Comparison of ENCODE assay signal across 13 cellular contexts in genomic region chr17:32516940-32517711, GRCh38. TPM values are rescaled to one million over a fixed set of nuclear protein-coding genes. Genes with fewer than 3 reads are reported as not detected.
A peak's percentile ranks its signal among the peaks of the same experiment; 100 is the strongest.
DNase-seq lines count a peak whose midpoint lies in the region; ATAC-seq and TF ChIP-seq lines count a peak whose summit lies in the region.
"Had no signal": no experiment of that assay in that cellular context is flagged by ENCODE, and none has a peak within 500 bp of the region (broad histone marks: within the 10 kb centered on the region; RNA-seq: fewer than 3 reads in every experiment).

No MANE protein-coding gene starts in this region.

- H3K27ac ChIP-seq in neural cell (ENCODE audit: low read length) (peak overlapping the region; percentile 100), prostate gland (no peak overlapping the region)
- H3K27ac ChIP-seq: A549 had no signal

- peaks cover 8% of the 10 kb centered on the region for H3F3A ChIP-seq in neural cell (ENCODE audit: insufficient read depth, low read length, poor library complexity, severe bottlenecking)

- peak overlapping the region; percentile 30 for H3K4me3 Mint-ChIP-seq in activated T-helper 1 cell treated with anti-CD3 and anti-CD28 coated beads, Interleukin-12 subunit alpha, Interleukin-12 subunit beta, Interleukin-2, Interleukin-4 antibody, amounts not matched to agents 30 ng/mL and 10 ng/mL and 1 ng/mL, durations not matched to agents 14 hours and 24 hours and 36 hours

- no peak overlapping the region for H3K4me3 ChIP-seq in neural cell (ENCODE audit: low read length)
- H3K4me3 ChIP-seq in prostate gland: no peak overlapping the region
- H3K4me3 ChIP-seq: A549, heart left ventricle had no signal

- no peaks in the 10 kb centered on the region for H4K20me1 ChIP-seq in neural cell (ENCODE audit: insufficient read depth)

- no peak overlapping the region for H2AFZ ChIP-seq in neural cell (ENCODE audit: low read depth, low read length)

- TF ChIP-seq CTCF in neural cell (IDR thresholded peaks at IDR 0.05; ENCODE audit: poor library complexity, severe bottlenecking): no peak
- no peak for TF ChIP-seq CTCF in prostate gland (IDR thresholded peaks at IDR 0.05)

- peak overlapping the region; percentile 32 for H3K4me2 ChIP-seq in neural cell (ENCODE audit: low read length)
- H3K4me2 ChIP-seq: A549 had no signal

- H3K27me3 ChIP-seq in neural cell (ENCODE audit: insufficient read depth, low read depth, low read length) (no peaks in the 10 kb centered on the region), prostate gland (replicated peaks; ENCODE audit: insufficient read depth) (no peaks in the 10 kb centered on the region)

- ATAC-seq in GM21423 (IDR thresholded peaks at IDR 0.05; ENCODE audit: unreplicated experiment): peak; percentile 32
- ATAC-seq in GM18505 (IDR thresholded peaks at IDR 0.05; ENCODE audit: unreplicated experiment): no peak
- ATAC-seq in HG03196 (IDR thresholded peaks at IDR 0.05; ENCODE audit: unreplicated experiment): no peak
- ATAC-seq: A549, heart left ventricle had no signal

- peak overlapping the region; percentile 98 for H3K9ac ChIP-seq in neural cell (ENCODE audit: low read length)

- intact Hi-C loops in activated T-helper 1 cell treated with anti-CD3 and anti-CD28 coated beads, Interleukin-12 subunit alpha, Interleukin-12 subunit beta, Interleukin-2, Interleukin-4 antibody, amounts not matched to agents 30 ng/mL and 10 ng/mL and 1 ng/mL, durations not matched to agents 14 hours and 24 hours and 36 hours (cut with micrococcal nuclease): loop anchor here (1.0 kb wide), 1 partner anchor 10 kb away; no protein-coding TSS in a partner anchor
- intact Hi-C loops in prostate gland (cut with DNase I): no loop called here

- H3K79me2 ChIP-seq in neural cell (replicated peaks; ENCODE audit: insufficient read depth, low read length): peaks cover 6% of the 10 kb centered on the region

- WGBS in prostate gland: 74% methylated on average over 12 of the region's 12 CpGs

- peaks cover 12% of the 10 kb centered on the region for H3K27me3 Mint-ChIP-seq in activated T-helper 1 cell treated with anti-CD3 and anti-CD28 coated beads, Interleukin-12 subunit alpha, Interleukin-12 subunit beta, Interleukin-2, Interleukin-4 antibody, amounts not matched to agents 30 ng/mL and 10 ng/mL and 1 ng/mL, durations not matched to agents 14 hours and 24 hours and 36 hours (ENCODE audit: insufficient read depth)

- peak overlapping the region; percentile 72 for H3K27ac Mint-ChIP-seq in activated T-helper 1 cell treated with anti-CD3 and anti-CD28 coated beads, Interleukin-12 subunit alpha, Interleukin-12 subunit beta, Interleukin-2, Interleukin-4 antibody, amounts not matched to agents 30 ng/mL and 10 ng/mL and 1 ng/mL, durations not matched to agents 14 hours and 24 hours and 36 hours
- H3K27ac Mint-ChIP-seq: type B pancreatic cell had no signal

- H3K4me1 ChIP-seq in prostate gland (replicated peaks): no peaks in the 10 kb centered on the region
- H3K4me1 ChIP-seq: A549 had no signal

- peak in 2 of 3 experiments; percentile 41 to 65 for DNase-seq in NCI-H1417 (lab: John Stamatoyannopoulos, UW)
- no peak for DNase-seq in NCI-H1417 treated with DMSO at 0.1 percent for 48 hours (lab: John Stamatoyannopoulos, UW)
- DNase-seq in activated T-helper 1 cell treated with anti-CD3 and anti-CD28 coated beads, Interleukin-12 subunit alpha, Interleukin-12 subunit beta, Interleukin-2, Interleukin-4 antibody, amounts not matched to agents 30 ng/mL and 10 ng/mL and 1 ng/mL, durations not matched to agents 14 hours and 24 hours and 36 hours (ENCODE audit: low spot score): no peak
- DNase-seq in prostate gland (ENCODE audit: low spot score): no peak
- DNase-seq: activated CD8-positive, alpha-beta memory T cell treated with anti-CD3 and anti-CD28 coated beads, Interleukin-2, amount 50 U/mL, for 4 hours; heart left ventricle; stimulated activated CD4-positive, alpha-beta T cell treated with anti-CD3 and anti-CD28 coated beads, Interleukin-2, amount 100 ng/mL, for 24 hours had no signal

- no peaks in the 10 kb centered on the region for H3K9me3 Mint-ChIP-seq in activated T-helper 1 cell treated with anti-CD3 and anti-CD28 coated beads, Interleukin-12 subunit alpha, Interleukin-12 subunit beta, Interleukin-2, Interleukin-4 antibody, amounts not matched to agents 30 ng/mL and 10 ng/mL and 1 ng/mL, durations not matched to agents 14 hours and 24 hours and 36 hours
- H3K9me3 Mint-ChIP-seq: type B pancreatic cell had no signal

- H3K36me3 Mint-ChIP-seq in activated T-helper 1 cell treated with anti-CD3 and anti-CD28 coated beads, Interleukin-12 subunit alpha, Interleukin-12 subunit beta, Interleukin-2, Interleukin-4 antibody, amounts not matched to agents 30 ng/mL and 10 ng/mL and 1 ng/mL, durations not matched to agents 14 hours and 24 hours and 36 hours (ENCODE audit: low read depth): no peaks in the 10 kb centered on the region
- H3K36me3 Mint-ChIP-seq: type B pancreatic cell had no signal

- TF ChIP-seq POLR2A in GM18505 (IDR thresholded peaks at IDR 0.05; ENCODE audit: borderline replicate concordance, extremely low read depth, insufficient read depth, insufficient read length) (no peak), prostate gland (IDR thresholded peaks at IDR 0.05) (no peak)

- TF ChIP-seq EP300 in neural cell (conservative IDR thresholded peaks at IDR 0.05; ENCODE audit: poor library complexity, severe bottlenecking): no peak

- H3K36me3 ChIP-seq in neural cell (ENCODE audit: insufficient read depth, low read length) (no peaks in the 10 kb centered on the region), prostate gland (no peaks in the 10 kb centered on the region)
- H3K36me3 ChIP-seq: heart left ventricle had no signal

- TF ChIP-seq RAD21 in neural cell (conservative IDR thresholded peaks at IDR 0.05): no peak

- H3K9me3 ChIP-seq in neural cell (ENCODE audit: low read length): no peaks in the 10 kb centered on the region
- H3K9me3 ChIP-seq in prostate gland: no peaks in the 10 kb centered on the region
- H3K9me3 ChIP-seq: A549, heart left ventricle had no signal

- H3K4me1 Mint-ChIP-seq in activated T-helper 1 cell treated with anti-CD3 and anti-CD28 coated beads, Interleukin-12 subunit alpha, Interleukin-12 subunit beta, Interleukin-2, Interleukin-4 antibody, amounts not matched to agents 30 ng/mL and 10 ng/mL and 1 ng/mL, durations not matched to agents 14 hours and 24 hours and 36 hours (ENCODE audit: low read depth): peaks cover 66% of the 10 kb centered on the region

- no peaks in the 10 kb centered on the region for H3K9me2 ChIP-seq in neural cell (ENCODE audit: insufficient read depth, low read length)

TF ChIP-seq in neural cell, 6 proteins besides CTCF, POLR2A, EP300 and RAD21:
- TF ChIP-seq MXI1 (conservative IDR thresholded peaks at IDR 0.05; ENCODE audit: poor library complexity, severe bottlenecking) (no peak), TAF1 (IDR thresholded peaks at IDR 0.05; ENCODE audit: low read depth) (no peak), SMC3 (conservative IDR thresholded peaks at IDR 0.05; ENCODE audit: poor library complexity) (no peak), EZH2 (IDR thresholded peaks at IDR 0.05; ENCODE audit: borderline replicate concordance, insufficient read depth, low read length, poor library complexity, severe bottlenecking) (no peak), POLR2AphosphoS5 (IDR thresholded peaks at IDR 0.05) (no peak)
- TF ChIP-seq, protein P1, sequence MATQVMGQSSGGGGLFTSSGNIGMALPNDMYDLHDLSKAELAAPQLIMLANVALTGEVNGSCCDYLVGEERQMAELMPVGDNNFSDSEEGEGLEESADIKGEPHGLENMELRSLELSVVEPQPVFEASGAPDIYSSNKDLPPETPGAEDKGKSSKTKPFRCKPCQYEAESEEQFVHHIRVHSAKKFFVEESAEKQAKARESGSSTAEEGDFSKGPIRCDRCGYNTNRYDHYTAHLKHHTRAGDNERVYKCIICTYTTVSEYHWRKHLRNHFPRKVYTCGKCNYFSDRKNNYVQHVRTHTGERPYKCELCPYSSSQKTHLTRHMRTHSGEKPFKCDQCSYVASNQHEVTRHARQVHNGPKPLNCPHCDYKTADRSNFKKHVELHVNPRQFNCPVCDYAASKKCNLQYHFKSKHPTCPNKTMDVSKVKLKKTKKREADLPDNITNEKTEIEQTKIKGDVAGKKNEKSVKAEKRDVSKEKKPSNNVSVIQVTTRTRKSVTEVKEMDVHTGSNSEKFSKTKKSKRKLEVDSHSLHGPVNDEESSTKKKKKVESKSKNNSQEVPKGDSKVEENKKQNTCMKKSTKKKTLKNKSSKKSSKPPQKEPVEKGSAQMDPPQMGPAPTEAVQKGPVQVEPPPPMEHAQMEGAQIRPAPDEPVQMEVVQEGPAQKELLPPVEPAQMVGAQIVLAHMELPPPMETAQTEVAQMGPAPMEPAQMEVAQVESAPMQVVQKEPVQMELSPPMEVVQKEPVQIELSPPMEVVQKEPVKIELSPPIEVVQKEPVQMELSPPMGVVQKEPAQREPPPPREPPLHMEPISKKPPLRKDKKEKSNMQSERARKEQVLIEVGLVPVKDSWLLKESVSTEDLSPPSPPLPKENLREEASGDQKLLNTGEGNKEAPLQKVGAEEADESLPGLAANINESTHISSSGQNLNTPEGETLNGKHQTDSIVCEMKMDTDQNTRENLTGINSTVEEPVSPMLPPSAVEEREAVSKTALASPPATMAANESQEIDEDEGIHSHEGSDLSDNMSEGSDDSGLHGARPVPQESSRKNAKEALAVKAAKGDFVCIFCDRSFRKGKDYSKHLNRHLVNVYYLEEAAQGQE (IDR thresholded peaks at IDR 0.05; ENCODE audit: borderline replicate concordance): no peak

RNA-seq across cellular contexts. Expression of gene CDK5R1, which starts 30.3 kb away (rescaled TPM):
- 6.1 and 7.1 TPM in 2 replicates for total RNA-seq in activated T-helper 1 cell treated with anti-CD3 and anti-CD28 coated beads, Interleukin-12 subunit alpha, Interleukin-12 subunit beta, Interleukin-2, Interleukin-4 antibody, amounts not matched to agents 30 ng/mL and 10 ng/mL and 1 ng/mL, durations not matched to agents 14 hours and 24 hours and 36 hours
- 199 and 213 TPM in 2 replicates for polyA plus RNA-seq in neural cell
- 271 and 294 TPM in 2 replicates for polyA minus RNA-seq in neural cell
- 1 to 10 TPM in 1 of 2 donors, under 1 TPM in 1; 0.46 to 5.1 TPM for total RNA-seq in prostate gland

Comparison
In these comparisons a context has a peak if more than half of its experiments do, and no peak if none do; other contexts are left out.
1. DNase-seq: peak in NCI-H1417 (2 of 3); none in NCI-H1417 treated with DMSO at 0.1 percent for 48 hours (single experiment), activated T-helper 1 cell treated with anti-CD3 and anti-CD28 coated beads, Interleukin-12 subunit alpha, Interleukin-12 subunit beta, Interleukin-2, Interleukin-4 antibody, amounts not matched to agents 30 ng/mL and 10 ng/mL and 1 ng/mL, durations not matched to agents 14 hours and 24 hours and 36 hours (single experiment) and prostate gland (single experiment).